In the genomic region with DNA sequence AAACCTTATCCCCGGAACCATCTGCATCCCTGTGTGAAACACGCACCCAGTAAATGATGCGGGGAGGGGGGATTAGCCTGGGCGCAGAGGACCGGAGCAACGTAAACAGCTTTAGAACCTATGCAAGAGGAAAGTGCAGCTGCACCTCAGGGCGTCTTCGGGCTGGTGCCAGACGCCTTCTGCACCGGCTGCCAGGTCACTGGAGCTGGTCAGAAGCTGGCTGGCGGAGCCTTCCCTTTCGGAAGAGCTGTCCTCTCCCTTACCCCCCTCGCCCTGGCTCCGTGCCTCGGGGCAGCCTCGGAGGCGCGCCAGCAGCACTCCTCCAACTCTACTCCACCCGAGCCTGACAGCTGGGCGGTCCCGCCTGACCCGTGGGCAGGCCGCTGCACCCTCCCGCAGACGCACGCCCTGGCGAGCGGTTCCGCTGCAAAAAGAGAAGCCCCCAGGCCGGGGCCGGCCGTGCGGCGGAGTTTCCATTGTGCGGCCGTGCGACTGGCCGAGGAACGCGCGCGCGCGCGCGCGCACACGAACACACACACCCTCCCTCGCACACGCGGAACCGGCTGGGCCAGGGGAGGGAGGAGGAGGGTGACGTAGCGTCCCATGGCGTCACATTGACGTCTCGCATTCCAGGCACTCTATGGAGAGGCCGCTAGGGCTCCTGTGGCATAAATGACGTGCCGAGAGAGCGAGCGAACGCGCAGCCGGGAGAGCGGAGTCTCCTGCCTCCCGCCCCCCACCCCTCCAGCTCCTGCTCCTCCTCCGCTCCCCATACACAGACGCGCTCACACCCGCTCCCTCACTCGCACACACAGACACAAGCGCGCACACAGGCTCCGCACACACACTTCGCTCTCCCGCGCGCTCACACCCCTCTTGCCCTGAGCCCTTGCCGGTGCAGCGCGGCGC, we compare ENCODE assay signal across 8 cellular contexts. TPM values are rescaled to one million over a fixed set of nuclear protein-coding genes. Genes with fewer than 3 reads are reported as not detected.
A peak's percentile ranks its signal among the peaks of the same experiment; 100 is the strongest.
DNase-seq lines count a peak whose midpoint lies in the region; ATAC-seq and TF ChIP-seq lines count a peak whose summit lies in the region.

Gene NR4A3, plus strand, starts transcription at position 699 of the 909 bp plus-strand sequence. CDS start 6,158 bp downstream, outside the sequence.

- no peak for TF ChIP-seq CTCF in GM06990 (IDR thresholded peaks at IDR 0.05; ENCODE audit: insufficient read depth, low read length, poor library complexity, severe bottlenecking)
- no peak for TF ChIP-seq CTCF in osteoblast (IDR thresholded peaks at IDR 0.05; ENCODE audit: extremely low read depth, low read depth, low read length)
- peak; percentile 52 for TF ChIP-seq CTCF in thoracic aorta (IDR thresholded peaks at IDR 0.05)

- H3K36me3 Mint-ChIP-seq in activated naive CD4-positive, alpha-beta T cell treated with anti-CD3 and anti-CD28 coated beads, Interleukin-2, amount 50 U/mL, for 72 hours, result peaks cover 7 to 28% of the 10 kb centered on the region in 2 donors

- H3K27ac ChIP-seq in osteoblast (ENCODE audit: low read depth, low read length) (peak within 1 kb of the TSS; percentile 99), thoracic aorta (peak within 1 kb of the TSS; percentile 91 to 95)

- H3K4me2 ChIP-seq in osteoblast (ENCODE audit: insufficient read depth, low read length), result peak within 1 kb of the TSS; percentile 100

- H3K4me1 ChIP-seq in osteoblast (ENCODE audit: insufficient read depth, low read length), result peaks cover 23% of the 10 kb centered on the region
- H3K4me1 ChIP-seq in thoracic aorta (ENCODE audit: control insufficient read depth in 1 of 2, low read depth in 2 of 2), result peaks cover 13 to 22% of the 10 kb centered on the region in 2 donors

- no peaks in the 10 kb centered on the region for H3K9me3 Mint-ChIP-seq in activated naive CD4-positive, alpha-beta T cell treated with anti-CD3 and anti-CD28 coated beads, Interleukin-2, amount 50 U/mL, for 72 hours

- H2AFZ ChIP-seq in osteoblast (ENCODE audit: low read length), result peak within 1 kb of the TSS; percentile 96

- H4K20me1 ChIP-seq in osteoblast (ENCODE audit: insufficient read depth, low read length), result no peaks in the 10 kb centered on the region

- peaks cover 5% of the 10 kb centered on the region for H3K79me2 ChIP-seq in osteoblast (ENCODE audit: insufficient read depth, low read length)

- H3K4me3 ChIP-seq in GM06990 (replicated peaks; ENCODE audit: low read depth, low read length) (peak within 1 kb of the TSS; percentile 86), osteoblast (ENCODE audit: insufficient read depth, low read length) (peak within 1 kb of the TSS; percentile 90), thoracic aorta (peak within 1 kb of the TSS; percentile 87)

- peak within 1 kb of the TSS; percentile 95 to 99 for H3K27ac Mint-ChIP-seq in activated naive CD4-positive, alpha-beta T cell treated with anti-CD3 and anti-CD28 coated beads, Interleukin-2, amount 50 U/mL, for 72 hours

- H3K9me3 ChIP-seq in osteoblast (ENCODE audit: low read depth, low read length) (no peaks in the 10 kb centered on the region), thoracic aorta (no peaks in the 10 kb centered on the region)

- H3K36me3 ChIP-seq in GM06990 (ENCODE audit: control insufficient read depth, insufficient read depth, low read length), result no peaks in the 10 kb centered on the region
- H3K36me3 ChIP-seq in osteoblast (ENCODE audit: insufficient read depth, low read length), result no peaks in the 10 kb centered on the region
- H3K36me3 ChIP-seq in thoracic aorta, result no peaks in the 10 kb centered on the region

- peak; percentile 90 for DNase-seq in GM06990 (ENCODE audit: extremely low read depth, insufficient read length)
- peak; percentile 84 for DNase-seq in NCI-H1092 (lab: John Stamatoyannopoulos, UW)
- peak; percentile 60 to 83 for DNase-seq in activated naive CD4-positive, alpha-beta T cell treated with anti-CD3 and anti-CD28 coated beads, Interleukin-2, amount 50 U/mL, for 72 hours (ENCODE audit: low spot score in 2 of 2)
- DNase-seq in glomerular visceral epithelial cell (ENCODE audit: extremely low spot score), result peak; percentile 93
- DNase-seq in osteoblast (ENCODE audit: insufficient read length, low spot score, missing footprints), result peak; percentile 99
- peak; percentile 83 for DNase-seq in thoracic aorta (ENCODE audit: low spot score)

- ATAC-seq in HG02571 (IDR thresholded peaks at IDR 0.05; ENCODE audit: unreplicated experiment) (peak; percentile 31), SK-N-SH treated with all-trans-retinoic acid at 6 μM for 48 hours (peak; percentile 62), thoracic aorta (ENCODE audit: insufficient number of reproducible peaks, low FRiP score, low read depth) (peak; percentile 71)
- peak; percentile 18 to 36 for ATAC-seq in activated naive CD4-positive, alpha-beta T cell treated with anti-CD3 and anti-CD28 coated beads, Interleukin-2, amount 50 U/mL, for 72 hours

- H3K27me3 ChIP-seq in GM06990 (replicated peaks; ENCODE audit: control insufficient read depth, insufficient read depth, low read length) (no peaks in the 10 kb centered on the region), osteoblast (ENCODE audit: insufficient read depth, low read length) (peaks cover 10% of the 10 kb centered on the region), thoracic aorta (replicated peaks; ENCODE audit: insufficient read depth) (no peaks in the 10 kb centered on the region)

TF ChIP-seq in SK-N-SH treated with all-trans-retinoic acid at 6 μM for 48 hours, 23 proteins besides CTCF, POLR2A, EP300 and RAD21:
- TF ChIP-seq PPARA (CRISPR knock-in tag; IDR thresholded peaks at IDR 0.05; ENCODE audit: borderline replicate concordance) (no peak), CSDC2 (CRISPR knock-in tag; IDR thresholded peaks at IDR 0.05) (peak; percentile 35; the same call in 1 of the 2 replicates), TCF4 (CRISPR knock-in tag; IDR thresholded peaks at IDR 0.05; ENCODE audit: borderline replicate concordance) (no peak), TOX (CRISPR knock-in tag; IDR thresholded peaks at IDR 0.05; ENCODE audit: borderline replicate concordance) (no peak), ZNF565 (CRISPR knock-in tag; conservative IDR thresholded peaks at IDR 0.05; ENCODE audit: low read depth) (no peak), ZFP3 (CRISPR knock-in tag; IDR thresholded peaks at IDR 0.05) (peak; percentile 65; the same call in 1 of the 2 replicates), RARB (CRISPR knock-in tag; IDR thresholded peaks at IDR 0.05) (0 out of 2 replicates have a peak, but pooled peaks have one; percentile 19), ZNF70 (CRISPR knock-in tag; IDR thresholded peaks at IDR 0.05) (no peak), GLIS3 (CRISPR knock-in tag; IDR thresholded peaks at IDR 0.05) (no peak), CSRNP3 (CRISPR knock-in tag; IDR thresholded peaks at IDR 0.05) (0 out of 2 replicates have a peak, but pooled peaks have one; percentile 45)
- TF ChIP-seq, protein P1, sequence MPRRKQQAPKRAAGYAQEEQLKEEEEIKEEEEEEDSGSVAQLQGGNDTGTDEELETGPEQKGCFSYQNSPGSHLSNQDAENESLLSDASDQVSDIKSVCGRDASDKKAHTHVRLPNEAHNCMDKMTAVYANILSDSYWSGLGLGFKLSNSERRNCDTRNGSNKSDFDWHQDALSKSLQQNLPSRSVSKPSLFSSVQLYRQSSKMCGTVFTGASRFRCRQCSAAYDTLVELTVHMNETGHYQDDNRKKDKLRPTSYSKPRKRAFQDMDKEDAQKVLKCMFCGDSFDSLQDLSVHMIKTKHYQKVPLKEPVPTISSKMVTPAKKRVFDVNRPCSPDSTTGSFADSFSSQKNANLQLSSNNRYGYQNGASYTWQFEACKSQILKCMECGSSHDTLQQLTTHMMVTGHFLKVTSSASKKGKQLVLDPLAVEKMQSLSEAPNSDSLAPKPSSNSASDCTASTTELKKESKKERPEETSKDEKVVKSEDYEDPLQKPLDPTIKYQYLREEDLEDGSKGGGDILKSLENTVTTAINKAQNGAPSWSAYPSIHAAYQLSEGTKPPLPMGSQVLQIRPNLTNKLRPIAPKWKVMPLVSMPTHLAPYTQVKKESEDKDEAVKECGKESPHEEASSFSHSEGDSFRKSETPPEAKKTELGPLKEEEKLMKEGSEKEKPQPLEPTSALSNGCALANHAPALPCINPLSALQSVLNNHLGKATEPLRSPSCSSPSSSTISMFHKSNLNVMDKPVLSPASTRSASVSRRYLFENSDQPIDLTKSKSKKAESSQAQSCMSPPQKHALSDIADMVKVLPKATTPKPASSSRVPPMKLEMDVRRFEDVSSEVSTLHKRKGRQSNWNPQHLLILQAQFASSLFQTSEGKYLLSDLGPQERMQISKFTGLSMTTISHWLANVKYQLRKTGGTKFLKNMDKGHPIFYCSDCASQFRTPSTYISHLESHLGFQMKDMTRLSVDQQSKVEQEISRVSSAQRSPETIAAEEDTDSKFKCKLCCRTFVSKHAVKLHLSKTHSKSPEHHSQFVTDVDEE (CRISPR knock-in tag; IDR thresholded peaks at IDR 0.05), result peak; percentile 66
TF ChIP-seq in SK-N-SH treated with all-trans-retinoic acid at 6 μM for 48 hours: peak in this region for 5.

RNA-seq across cellular contexts. Expression of gene NR4A3, which starts in this region (rescaled TPM):
- total RNA-seq in activated naive CD4-positive, alpha-beta T cell treated with anti-CD3 and anti-CD28 coated beads, Interleukin-2, amount 50 U/mL, for 72 hours, result 10 to 100 TPM in 1 of 2 donors, 1 to 10 TPM in 1; 7.8 to 19.2 TPM
- total RNA-seq in osteoblast, result 0.29 and 0.36 TPM in 2 replicates
- 10 to 100 TPM in 1 of 2 donors, 1 to 10 TPM in 1; 9.7 to 36.9 TPM for total RNA-seq in thoracic aorta

Comparison
In these comparisons a context has a peak if more than half of its experiments do, and no peak if none do; other contexts are left out.
1. Peak in every context shown above with its lines: DNase-seq, ATAC-seq, H3K4me3 ChIP-seq and H3K27ac ChIP-seq.
2. Peak in DNase-seq, H3K4me3 ChIP-seq, H3K27ac ChIP-seq and H3K4me2 ChIP-seq in osteoblast; RNA of the gene not detected or under 1 TPM.